ENCODE assay signal across 1 cellular context in genomic region chr10:63465293-63466167, GRCh38.
TF ChIP-seq lines count a peak whose summit lies in the region.

A gene with protein sequence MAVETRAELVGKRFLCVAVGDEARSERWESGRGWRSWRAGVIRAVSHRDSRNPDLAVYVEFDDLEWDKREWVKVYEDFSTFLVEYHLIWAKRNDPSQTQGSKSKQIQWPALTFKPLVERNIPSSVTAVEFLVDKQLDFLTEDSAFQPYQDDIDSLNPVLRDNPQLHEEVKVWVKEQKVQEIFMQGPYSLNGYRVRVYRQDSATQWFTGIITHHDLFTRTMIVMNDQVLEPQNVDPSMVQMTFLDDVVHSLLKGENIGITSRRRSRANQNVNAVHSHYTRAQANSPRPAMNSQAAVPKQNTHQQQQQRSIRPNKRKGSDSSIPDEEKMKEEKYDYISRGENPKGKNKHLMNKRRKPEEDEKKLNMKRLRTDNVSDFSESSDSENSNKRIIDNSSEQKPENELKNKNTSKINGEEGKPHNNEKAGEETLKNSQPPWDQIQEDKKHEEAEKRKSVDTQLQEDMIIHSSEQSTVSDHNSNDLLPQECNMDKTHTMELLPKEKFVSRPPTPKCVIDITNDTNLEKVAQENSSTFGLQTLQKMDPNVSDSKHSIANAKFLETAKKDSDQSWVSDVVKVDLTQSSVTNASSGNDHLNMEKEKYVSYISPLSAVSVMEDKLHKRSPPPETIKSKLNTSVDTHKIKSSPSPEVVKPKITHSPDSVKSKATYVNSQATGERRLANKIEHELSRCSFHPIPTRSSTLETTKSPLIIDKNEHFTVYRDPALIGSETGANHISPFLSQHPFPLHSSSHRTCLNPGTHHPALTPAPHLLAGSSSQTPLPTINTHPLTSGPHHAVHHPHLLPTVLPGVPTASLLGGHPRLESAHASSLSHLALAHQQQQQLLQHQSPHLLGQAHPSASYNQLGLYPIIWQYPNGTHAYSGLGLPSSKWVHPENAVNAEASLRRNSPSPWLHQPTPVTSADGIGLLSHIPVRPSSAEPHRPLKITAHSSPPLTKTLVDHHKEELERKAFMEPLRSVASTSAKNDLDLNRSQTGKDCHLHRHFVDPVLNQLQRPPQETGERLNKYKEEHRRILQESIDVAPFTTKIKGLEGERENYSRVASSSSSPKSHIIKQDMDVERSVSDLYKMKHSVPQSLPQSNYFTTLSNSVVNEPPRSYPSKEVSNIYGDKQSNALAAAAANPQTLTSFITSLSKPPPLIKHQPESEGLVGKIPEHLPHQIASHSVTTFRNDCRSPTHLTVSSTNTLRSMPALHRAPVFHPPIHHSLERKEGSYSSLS (N-terminal part only) (minus strand): TSS chr10:63465977. CDS start chr10:63465662, 315 bp downstream.

TF ChIP-seq in A549, 52 proteins besides CTCF, POLR2A, EP300 and RAD21 (continued from another document):
- TF ChIP-seq, protein P1, sequence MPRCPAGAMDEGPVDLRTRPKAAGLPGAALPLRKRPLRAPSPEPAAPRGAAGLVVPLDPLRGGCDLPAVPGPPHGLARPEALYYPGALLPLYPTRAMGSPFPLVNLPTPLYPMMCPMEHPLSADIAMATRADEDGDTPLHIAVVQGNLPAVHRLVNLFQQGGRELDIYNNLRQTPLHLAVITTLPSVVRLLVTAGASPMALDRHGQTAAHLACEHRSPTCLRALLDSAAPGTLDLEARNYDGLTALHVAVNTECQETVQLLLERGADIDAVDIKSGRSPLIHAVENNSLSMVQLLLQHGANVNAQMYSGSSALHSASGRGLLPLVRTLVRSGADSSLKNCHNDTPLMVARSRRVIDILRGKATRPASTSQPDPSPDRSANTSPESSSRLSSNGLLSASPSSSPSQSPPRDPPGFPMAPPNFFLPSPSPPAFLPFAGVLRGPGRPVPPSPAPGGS (IDR thresholded peaks at IDR 0.05), result 0 out of 3 replicates have a peak, but pooled peaks have one; percentile 31
- TF ChIP-seq MYC (IDR thresholded peaks at IDR 0.05; ENCODE audit: borderline replicate concordance, low read length), result no peak
- no peak for TF ChIP-seq FOXS1 (CRISPR knock-in tag; IDR thresholded peaks at IDR 0.05)
- no peak for TF ChIP-seq ZSCAN20 (CRISPR knock-in tag; IDR thresholded peaks at IDR 0.05)
- TF ChIP-seq HEYL (CRISPR knock-in tag; IDR thresholded peaks at IDR 0.05), result no peak
- no peak for TF ChIP-seq FOSB (CRISPR knock-in tag; IDR thresholded peaks at IDR 0.05)
- no peak; the same call in 1 of the 2 replicates for TF ChIP-seq REST (IDR thresholded peaks at IDR 0.05)
- TF ChIP-seq, protein P2, sequence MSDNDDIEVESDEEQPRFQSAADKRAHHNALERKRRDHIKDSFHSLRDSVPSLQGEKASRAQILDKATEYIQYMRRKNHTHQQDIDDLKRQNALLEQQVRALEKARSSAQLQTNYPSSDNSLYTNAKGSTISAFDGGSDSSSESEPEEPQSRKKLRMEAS (IDR thresholded peaks at IDR 0.05), result peak; percentile 31
- TF ChIP-seq, protein P3, sequence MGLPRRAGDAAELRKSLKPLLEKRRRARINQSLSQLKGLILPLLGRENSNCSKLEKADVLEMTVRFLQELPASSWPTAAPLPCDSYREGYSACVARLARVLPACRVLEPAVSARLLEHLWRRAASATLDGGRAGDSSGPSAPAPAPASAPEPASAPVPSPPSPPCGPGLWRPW (IDR thresholded peaks at IDR 0.05), result no peak
- no peak for TF ChIP-seq CEBPB (IDR thresholded peaks at IDR 0.05)
- TF ChIP-seq KDM1A (IDR thresholded peaks at IDR 0.05; ENCODE audit: low read depth), result no peak
- no peak for TF ChIP-seq RNF2 (IDR thresholded peaks at IDR 0.05; ENCODE audit: borderline replicate concordance, low read depth)
- TF ChIP-seq RFX5 (IDR thresholded peaks at IDR 0.05), result 0 out of 2 replicates have a peak, but pooled peaks have one; percentile 18
- no peak for TF ChIP-seq TFCP2L1 (CRISPR knock-in tag; IDR thresholded peaks at IDR 0.05)
- no peak for TF ChIP-seq ESRRA (IDR thresholded peaks at IDR 0.05; ENCODE audit: borderline replicate concordance, low read length)
- peak; percentile 30 for TF ChIP-seq CHD2 (IDR thresholded peaks at IDR 0.05; ENCODE audit: low read length, partially characterized antibody)
- TF ChIP-seq HOXA7 (CRISPR knock-in tag; IDR thresholded peaks at IDR 0.05), result no peak
- TF ChIP-seq POLR2AphosphoS2 (conservative IDR thresholded peaks at IDR 0.05; ENCODE audit: low read length), result no peak
- peak; percentile 28; the same call in 2 of the 3 replicates for TF ChIP-seq SMC3 (IDR thresholded peaks at IDR 0.05)
- no peak for TF ChIP-seq NFE2L2 (conservative IDR thresholded peaks at IDR 0.05; ENCODE audit: low read length)
- no peak for TF ChIP-seq E2F6 (IDR thresholded peaks at IDR 0.05; ENCODE audit: borderline replicate concordance, low read depth)
- no peak for TF ChIP-seq CHD4 (IDR thresholded peaks at IDR 0.05; ENCODE audit: borderline replicate concordance)
- TF ChIP-seq NPAS2 (CRISPR knock-in tag; IDR thresholded peaks at IDR 0.05; ENCODE audit: borderline replicate concordance), result no peak
